ENCODE assay signal across 2 cellular contexts in genomic region chr10:52440612-52441285, GRCh38.
TF ChIP-seq lines count a peak whose summit lies in the region.

No MANE protein-coding gene starts in this region.

TF ChIP-seq in A549, 52 proteins besides CTCF, POLR2A, EP300 and RAD21 (continued from another document):
- TF ChIP-seq PBX3 (IDR thresholded peaks at IDR 0.05) (no peak), ESRRA (IDR thresholded peaks at IDR 0.05; ENCODE audit: borderline replicate concordance, low read length) (no peak), ZFP36 (IDR thresholded peaks at IDR 0.05; ENCODE audit: borderline replicate concordance, partially characterized antibody) (no peak), NR3C1 (IDR thresholded peaks at IDR 0.05) (no peak), TFCP2L1 (CRISPR knock-in tag; IDR thresholded peaks at IDR 0.05) (no peak), EHF (CRISPR knock-in tag; IDR thresholded peaks at IDR 0.05) (no peak), NFE2L2 (conservative IDR thresholded peaks at IDR 0.05; ENCODE audit: low read length) (no peak), ZNF302 (CRISPR knock-in tag; IDR thresholded peaks at IDR 0.05) (no peak), CBX2 (IDR thresholded peaks at IDR 0.05; ENCODE audit: borderline replicate concordance, low read depth) (no peak), HOXA7 (CRISPR knock-in tag; IDR thresholded peaks at IDR 0.05) (no peak), ATOH8 (CRISPR knock-in tag; IDR thresholded peaks at IDR 0.05; ENCODE audit: low read depth) (no peak), KDM5A (IDR thresholded peaks at IDR 0.05) (no peak), RNF2 (IDR thresholded peaks at IDR 0.05; ENCODE audit: borderline replicate concordance, low read depth) (no peak), TP53 (CRISPR knock-in tag; IDR thresholded peaks at IDR 0.05) (no peak), BHLHE40 (IDR thresholded peaks at IDR 0.05; ENCODE audit: low read depth, low read length) (no peak), JUN (IDR thresholded peaks at IDR 0.05) (no peak), FOXS1 (CRISPR knock-in tag; IDR thresholded peaks at IDR 0.05) (no peak)

TF ChIP-seq in WTC11, 78 proteins besides CTCF, POLR2A, EP300 and RAD21 (continued from another document):
- TF ChIP-seq ZMAT4 (CRISPR knock-in tag; IDR thresholded peaks at IDR 0.05) (no peak), JUN (CRISPR knock-in tag; IDR thresholded peaks at IDR 0.05) (no peak), GRHL2 (CRISPR knock-in tag; IDR thresholded peaks at IDR 0.05; ENCODE audit: insufficient replicate concordance, severe bottlenecking) (no peak), ZNF671 (CRISPR knock-in tag; IDR thresholded peaks at IDR 0.05) (no peak), MYBL2 (CRISPR knock-in tag; IDR thresholded peaks at IDR 0.05) (no peak), ZBTB43 (CRISPR knock-in tag; IDR thresholded peaks at IDR 0.05) (no peak), CDX4 (CRISPR knock-in tag; IDR thresholded peaks at IDR 0.05; ENCODE audit: borderline replicate concordance) (no peak), TCF7 (CRISPR knock-in tag; IDR thresholded peaks at IDR 0.05; ENCODE audit: low read depth) (no peak), ZNF219 (CRISPR knock-in tag; IDR thresholded peaks at IDR 0.05; ENCODE audit: borderline replicate concordance) (no peak), E2F5 (CRISPR knock-in tag; IDR thresholded peaks at IDR 0.05) (no peak), IRF1 (CRISPR knock-in tag; IDR thresholded peaks at IDR 0.05) (no peak), FOXK1 (CRISPR knock-in tag; IDR thresholded peaks at IDR 0.05) (no peak), STAT6 (CRISPR knock-in tag; conservative IDR thresholded peaks at IDR 0.05; ENCODE audit: low read depth) (no peak), JAZF1 (CRISPR knock-in tag; IDR thresholded peaks at IDR 0.05) (no peak), KAT7 (CRISPR knock-in tag; IDR thresholded peaks at IDR 0.05; ENCODE audit: borderline replicate concordance) (no peak), EMX1 (CRISPR knock-in tag; IDR thresholded peaks at IDR 0.05) (no peak), TP53 (CRISPR knock-in tag; IDR thresholded peaks at IDR 0.05) (no peak)
